9 cellular contexts compared by ENCODE assay signal in the genomic region with DNA sequence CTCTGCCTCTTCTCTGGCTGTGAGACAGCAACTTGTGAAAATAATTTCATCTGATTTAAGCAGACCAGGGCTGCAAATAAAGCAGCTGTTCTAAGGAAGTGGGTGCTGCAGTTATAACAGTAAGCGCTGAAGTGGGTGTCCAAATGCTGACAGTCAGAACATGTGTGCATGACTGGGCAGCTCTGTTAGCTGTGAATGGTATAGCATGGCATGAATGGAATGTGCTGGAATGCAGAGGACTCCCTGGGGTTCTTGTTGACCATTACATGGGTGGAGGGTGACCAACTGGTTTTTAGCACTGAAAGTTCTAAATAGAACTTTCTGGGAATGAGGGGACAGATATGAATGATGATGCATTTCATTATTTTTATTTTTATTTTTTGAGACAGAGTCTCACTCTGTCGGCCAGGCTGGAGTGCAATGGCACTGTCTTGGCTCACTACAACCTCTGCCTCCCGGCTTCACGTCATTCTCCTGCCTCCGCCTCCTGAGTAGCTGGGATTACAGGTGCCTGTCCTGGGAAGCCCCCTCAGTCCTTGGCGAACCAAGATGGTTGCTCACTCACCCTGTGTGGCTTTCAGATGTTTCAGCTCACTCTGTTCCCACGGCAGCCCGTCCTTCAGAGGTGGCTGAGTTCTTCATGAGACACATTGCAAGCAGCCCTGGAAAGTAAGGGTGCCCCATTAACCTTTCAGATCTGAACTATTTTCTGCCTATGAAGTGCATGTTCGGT.
DNase-seq lines count a peak whose midpoint lies in the region; ATAC-seq, FAIRE-seq and TF ChIP-seq lines count a peak whose summit lies in the region.
"Had no signal": no experiment of that assay in that cellular context is flagged by ENCODE, and none has a peak within 500 bp of the region (broad histone marks: within the 10 kb centered on the region; RNA-seq: fewer than 3 reads in every experiment).

No MANE protein-coding gene starts in this region.

- TF ChIP-seq POLR2A in thyroid gland (IDR thresholded peaks at IDR 0.05), result peak in 1 of 2 donors; percentile 9

- H3K9me3 ChIP-seq in kidney (ENCODE audit: control insufficient read depth in 1 of 2, low read length in 2 of 2), result no peaks in the 10 kb centered on the region
- no peaks in the 10 kb centered on the region for H3K9me3 ChIP-seq in thyroid gland

- H3K4me1 Mint-ChIP-seq in activated CD4-positive, alpha-beta memory T cell treated with anti-CD3 and anti-CD28 coated beads, Interleukin-2, amount 10 ng/mL, durations not matched to agents 7 days and 5 days, result no peaks in the 10 kb centered on the region

- CTCF ChIA-PET in activated CD4-positive, alpha-beta memory T cell treated with anti-CD3 and anti-CD28 coated beads, Interleukin-2, amount 10 ng/mL, durations not matched to agents 7 days and 5 days (lab: Charles Lee), result no interaction called here

- in situ Hi-C loops in T47D (cut with HindIII; ENCODE audit: low pct_unique_long_range_greater_than_20kb, low sequenced_read_pairs), result no loop called here

- H3K36me3 Mint-ChIP-seq in activated CD4-positive, alpha-beta memory T cell treated with anti-CD3 and anti-CD28 coated beads, Interleukin-2, amount 10 ng/mL, durations not matched to agents 7 days and 5 days (ENCODE audit: low read depth), result no peaks in the 10 kb centered on the region

- H3K9ac ChIP-seq in kidney (ENCODE audit: low read length in 2 of 2), result no peak overlapping the region

- POLR2A ChIA-PET in activated CD4-positive, alpha-beta memory T cell treated with anti-CD3 and anti-CD28 coated beads, Interleukin-2, amount 10 ng/mL, durations not matched to agents 7 days and 5 days (lab: Charles Lee), result no interaction called here

- no peak for ATAC-seq in GM21825 (IDR thresholded peaks at IDR 0.05; ENCODE audit: unreplicated experiment)

- DNase-seq in HS-5 (ENCODE audit: low read depth) (peak; percentile 96), T47D (ENCODE audit: low read depth in 1 of 2, low spot score in 1 of 2) (peak; percentile 73 to 95), kidney (no peak), thyroid gland (peak; percentile 89 to 91)
- no peak for DNase-seq in activated T-cell treated with anti-CD3 and anti-CD28 coated beads, Interleukin-2, amount 50 U/mL, for 1 hour
- DNase-seq in activated CD4-positive, alpha-beta memory T cell treated with anti-CD3 and anti-CD28 coated beads, Interleukin-2, amount 10 ng/mL, durations not matched to agents 7 days and 5 days, result no peak
- DNase-seq in activated CD4-positive, CD25-positive, alpha-beta regulatory T cell treated with anti-CD3 and anti-CD28 coated beads, Interleukin-2, amount 50 U/mL, for 72 hours, result no peak

- no peak overlapping the region for H3K4me3 ChIP-seq in kidney (ENCODE audit: low read length in 2 of 2)
- H3K4me3 ChIP-seq in thyroid gland (replicated peaks in 1 of 3), result no peak overlapping the region

- peak overlapping the region; percentile 7 to 23 for H3K27ac ChIP-seq in kidney (ENCODE audit: low read depth in 2 of 2, low read length in 2 of 2)
- peak overlapping the region; percentile 88 to 94 (median 91) for H3K27ac ChIP-seq in thyroid gland

- intact Hi-C loops in kidney (cut with DNase I), result no loop called here
- intact Hi-C loops in thyroid gland (cut with DNase I), result no loop called here

- no peaks in the 10 kb centered on the region for H3K27me3 Mint-ChIP-seq in activated CD4-positive, alpha-beta memory T cell treated with anti-CD3 and anti-CD28 coated beads, Interleukin-2, amount 10 ng/mL, durations not matched to agents 7 days and 5 days

- no peaks in the 10 kb centered on the region for H3K9me3 Mint-ChIP-seq in activated CD4-positive, alpha-beta memory T cell treated with anti-CD3 and anti-CD28 coated beads, Interleukin-2, amount 10 ng/mL, durations not matched to agents 7 days and 5 days

- H3K27me3 ChIP-seq in thyroid gland, result no peaks in the 10 kb centered on the region

- WGBS in thyroid gland, 2 donors, result 64 to 75% methylated on average over 9 of the region's 9 CpGs

- TF ChIP-seq CTCF in kidney (IDR thresholded peaks at IDR 0.05; ENCODE audit: borderline replicate concordance, extremely low read depth, insufficient read depth) (no peak), thyroid gland (IDR thresholded peaks at IDR 0.05) (no peak)

- H3K4me1 ChIP-seq in kidney (ENCODE audit: control insufficient read depth in 1 of 2, insufficient read depth in 1 of 2, low read depth in 1 of 2, low read length in 2 of 2), result peaks cover 6% of the 10 kb centered on the region in 2 donors
- H3K4me1 ChIP-seq in thyroid gland, result peaks cover 19 to 34% of the 10 kb centered on the region in 2 donors

- no peak overlapping the region for H3K4me3 Mint-ChIP-seq in activated CD4-positive, alpha-beta memory T cell treated with anti-CD3 and anti-CD28 coated beads, Interleukin-2, amount 10 ng/mL, durations not matched to agents 7 days and 5 days

- H3K36me3 ChIP-seq in kidney (ENCODE audit: control insufficient read depth in 1 of 2, insufficient read depth in 2 of 2, low read length in 2 of 2), result no peaks in the 10 kb centered on the region
- no peaks in the 10 kb centered on the region for H3K36me3 ChIP-seq in thyroid gland

- peak; percentile 62 for FAIRE-seq in kidney (lab: Jason Lieb, UNC)
- FAIRE-seq: GM18507 had no signal

- H3K27ac Mint-ChIP-seq in activated CD4-positive, alpha-beta memory T cell treated with anti-CD3 and anti-CD28 coated beads, Interleukin-2, amount 10 ng/mL, durations not matched to agents 7 days and 5 days, result no peak overlapping the region

Comparison
In these comparisons a context has a peak if more than half of its experiments do, and no peak if none do; other contexts are left out.
1. DNase-seq: peak in HS-5 (single experiment), T47D (2 of 2) and thyroid gland (2 of 2); none in kidney (single experiment), activated T-cell treated with anti-CD3 and anti-CD28 coated beads, Interleukin-2, amount 50 U/mL, for 1 hour (single experiment), activated CD4-positive, alpha-beta memory T cell treated with anti-CD3 and anti-CD28 coated beads, Interleukin-2, amount 10 ng/mL, durations not matched to agents 7 days and 5 days (single experiment) and activated CD4-positive, CD25-positive, alpha-beta regulatory T cell treated with anti-CD3 and anti-CD28 coated beads, Interleukin-2, amount 50 U/mL, for 72 hours (single experiment).